ENCODE assay signal across 16 cellular contexts in genomic region chr6:36978687-36979086, GRCh38. TPM values are rescaled to one million over a fixed set of nuclear protein-coding genes. Genes with fewer than 3 reads are reported as not detected.
DNase-seq lines count a peak whose midpoint lies in the region; ATAC-seq and TF ChIP-seq lines count a peak whose summit lies in the region.
"Had no signal": no experiment of that assay in that cellular context is flagged by ENCODE, and none has a peak within 500 bp of the region (broad histone marks: within the 10 kb centered on the region; RNA-seq: fewer than 3 reads in every experiment).

No MANE protein-coding gene starts in this region.

- ATAC-seq in WTC11 (no peak), HG02642 (IDR thresholded peaks at IDR 0.05; ENCODE audit: poor library complexity, unreplicated experiment) (no peak), GM18519 (IDR thresholded peaks at IDR 0.05; ENCODE audit: low FRiP score, unreplicated experiment) (no peak)

- H3K27ac ChIP-seq in cingulate gyrus (ENCODE audit: low read depth, low read length) (peak overlapping the region; percentile 96), substantia nigra (ENCODE audit: low read depth, low read length, poor library complexity, severe bottlenecking) (peak overlapping the region; percentile 72)
- H3K27ac ChIP-seq: KMS-11 had no signal

- peaks cover 85% of the 10 kb centered on the region for H3K36me3 Mint-ChIP-seq in activated T-cell treated with anti-CD3 and anti-CD28 coated beads, Interleukin-2, amount 50 U/mL, for 24 hours (ENCODE audit: low read depth)
- H3K36me3 Mint-ChIP-seq in WTC11, result peaks cover 45% of the 10 kb centered on the region

- no peak for TF ChIP-seq CTCF in WTC11 (IDR thresholded peaks at IDR 0.05)

- H3K27ac Mint-ChIP-seq in activated T-cell treated with anti-CD3 and anti-CD28 coated beads, Interleukin-2, amount 50 U/mL, for 24 hours, result peak overlapping the region; percentile 63
- H3K27ac Mint-ChIP-seq in WTC11, result peak overlapping the region; percentile 43; the same call in 1 of the 2 replicates

- H3K4me1 Mint-ChIP-seq in activated T-cell treated with anti-CD3 and anti-CD28 coated beads, Interleukin-2, amount 50 U/mL, for 24 hours (ENCODE audit: low read depth), result peaks cover 35% of the 10 kb centered on the region
- H3K4me1 Mint-ChIP-seq in WTC11, result peaks cover 21% of the 10 kb centered on the region

- no peak overlapping the region for H3K4me3 Mint-ChIP-seq in activated T-cell treated with anti-CD3 and anti-CD28 coated beads, Interleukin-2, amount 50 U/mL, for 24 hours
- H3K4me3 Mint-ChIP-seq in WTC11, result no peak overlapping the region
- H3K4me3 Mint-ChIP-seq: B cell had no signal

- POLR2A ChIA-PET in WTC11 (lab: Charles Lee), result no interaction called here

- no peaks in the 10 kb centered on the region for H3K27me3 Mint-ChIP-seq in activated T-cell treated with anti-CD3 and anti-CD28 coated beads, Interleukin-2, amount 50 U/mL, for 24 hours
- no peaks in the 10 kb centered on the region for H3K27me3 Mint-ChIP-seq in WTC11 (ENCODE audit: low read depth)
- H3K27me3 Mint-ChIP-seq: B cell had no signal

- H3K9me3 Mint-ChIP-seq in activated T-cell treated with anti-CD3 and anti-CD28 coated beads, Interleukin-2, amount 50 U/mL, for 24 hours, result no peaks in the 10 kb centered on the region
- no peaks in the 10 kb centered on the region for H3K9me3 Mint-ChIP-seq in WTC11

- CTCF ChIA-PET in WTC11 (lab: Charles Lee), result interaction anchor here (1.1 to 4.9 kb wide), 8 partner anchors 35 to 231 kb away, joined by 3 to 100 read pairs (median 6); no protein-coding TSS in a partner anchor

- no peak for DNase-seq in activated T-cell treated with anti-CD3 and anti-CD28 coated beads, Interleukin-2, amount 50 U/mL, for 24 hours
- no peak for DNase-seq in activated T-cell treated with anti-CD3 and anti-CD28 coated beads, Interleukin-2, amount 50 U/mL, for 1 hour
- DNase-seq in WTC11 (ENCODE audit: low spot score), result no peak
- DNase-seq in substantia nigra (lab: John Stamatoyannopoulos, UW), result no peak
- DNase-seq in NCI-H2227 treated with DMSO at 0.1 percent for 48 hours (lab: John Stamatoyannopoulos, UW), result no peak
- DNase-seq: activated CD4-positive, CD25-positive, alpha-beta regulatory T cell; NCI-H2107; NCI-H510A treated with DMSO at 0.1 percent for 48 hours; T-helper 9 cell; trophoblast cell had no signal

TF ChIP-seq in WTC11, 78 proteins besides CTCF, POLR2A, EP300 and RAD21:
- no peak for TF ChIP-seq CREB1 (CRISPR knock-in tag; IDR thresholded peaks at IDR 0.05)
- TF ChIP-seq, protein P1, sequence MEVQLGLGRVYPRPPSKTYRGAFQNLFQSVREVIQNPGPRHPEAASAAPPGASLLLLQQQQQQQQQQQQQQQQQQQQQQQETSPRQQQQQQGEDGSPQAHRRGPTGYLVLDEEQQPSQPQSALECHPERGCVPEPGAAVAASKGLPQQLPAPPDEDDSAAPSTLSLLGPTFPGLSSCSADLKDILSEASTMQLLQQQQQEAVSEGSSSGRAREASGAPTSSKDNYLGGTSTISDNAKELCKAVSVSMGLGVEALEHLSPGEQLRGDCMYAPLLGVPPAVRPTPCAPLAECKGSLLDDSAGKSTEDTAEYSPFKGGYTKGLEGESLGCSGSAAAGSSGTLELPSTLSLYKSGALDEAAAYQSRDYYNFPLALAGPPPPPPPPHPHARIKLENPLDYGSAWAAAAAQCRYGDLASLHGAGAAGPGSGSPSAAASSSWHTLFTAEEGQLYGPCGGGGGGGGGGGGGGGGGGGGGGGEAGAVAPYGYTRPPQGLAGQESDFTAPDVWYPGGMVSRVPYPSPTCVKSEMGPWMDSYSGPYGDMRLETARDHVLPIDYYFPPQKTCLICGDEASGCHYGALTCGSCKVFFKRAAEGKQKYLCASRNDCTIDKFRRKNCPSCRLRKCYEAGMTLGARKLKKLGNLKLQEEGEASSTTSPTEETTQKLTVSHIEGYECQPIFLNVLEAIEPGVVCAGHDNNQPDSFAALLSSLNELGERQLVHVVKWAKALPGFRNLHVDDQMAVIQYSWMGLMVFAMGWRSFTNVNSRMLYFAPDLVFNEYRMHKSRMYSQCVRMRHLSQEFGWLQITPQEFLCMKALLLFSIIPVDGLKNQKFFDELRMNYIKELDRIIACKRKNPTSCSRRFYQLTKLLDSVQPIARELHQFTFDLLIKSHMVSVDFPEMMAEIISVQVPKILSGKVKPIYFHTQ (CRISPR knock-in tag; IDR thresholded peaks at IDR 0.05), result no peak
- TF ChIP-seq, protein P2, sequence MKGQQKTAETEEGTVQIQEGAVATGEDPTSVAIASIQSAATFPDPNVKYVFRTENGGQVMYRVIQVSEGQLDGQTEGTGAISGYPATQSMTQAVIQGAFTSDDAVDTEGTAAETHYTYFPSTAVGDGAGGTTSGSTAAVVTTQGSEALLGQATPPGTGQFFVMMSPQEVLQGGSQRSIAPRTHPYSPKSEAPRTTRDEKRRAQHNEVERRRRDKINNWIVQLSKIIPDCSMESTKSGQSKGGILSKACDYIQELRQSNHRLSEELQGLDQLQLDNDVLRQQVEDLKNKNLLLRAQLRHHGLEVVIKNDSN (CRISPR knock-in tag; IDR thresholded peaks at IDR 0.05), result no peak
- TF ChIP-seq KAT7 (CRISPR knock-in tag; IDR thresholded peaks at IDR 0.05; ENCODE audit: borderline replicate concordance), result no peak
- TF ChIP-seq ZNF317 (CRISPR knock-in tag; IDR thresholded peaks at IDR 0.05; ENCODE audit: borderline replicate concordance, low read depth), result no peak
- no peak for TF ChIP-seq ZNF396 (CRISPR knock-in tag; IDR thresholded peaks at IDR 0.05; ENCODE audit: borderline replicate concordance)
- no peak for TF ChIP-seq TEAD1 (CRISPR knock-in tag; IDR thresholded peaks at IDR 0.05)
- TF ChIP-seq FOXP4 (CRISPR knock-in tag; IDR thresholded peaks at IDR 0.05), result no peak
- TF ChIP-seq ZNF121 (CRISPR knock-in tag; IDR thresholded peaks at IDR 0.05), result no peak
- TF ChIP-seq TP53 (CRISPR knock-in tag; IDR thresholded peaks at IDR 0.05), result no peak
- TF ChIP-seq, protein P3, sequence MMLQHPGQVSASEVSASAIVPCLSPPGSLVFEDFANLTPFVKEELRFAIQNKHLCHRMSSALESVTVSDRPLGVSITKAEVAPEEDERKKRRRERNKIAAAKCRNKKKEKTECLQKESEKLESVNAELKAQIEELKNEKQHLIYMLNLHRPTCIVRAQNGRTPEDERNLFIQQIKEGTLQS (CRISPR knock-in tag; conservative IDR thresholded peaks at IDR 0.05), result no peak

RNA-seq across cellular contexts. Expression of gene MTCH1, which starts 7.3 kb away (rescaled TPM):
- 198 to 207 TPM (median 204 TPM) in 3 replicates for total RNA-seq in WTC11 (2021)

RNA-seq across cellular contexts. Expression of gene PI16, which starts 24.1 kb away (rescaled TPM):
- total RNA-seq in WTC11 (2021), result 0.09 to 0.17 TPM in 2 of 3 replicates, not detected in the other

RNA-seq across cellular contexts. Expression of gene FGD2, which starts 26.8 kb away (rescaled TPM):
- total RNA-seq in WTC11 (2021), result 0.31 to 0.78 TPM (median 0.44 TPM) in 3 replicates
- total RNA-seq: A172 had no signal
